8 cellular contexts compared by ENCODE assay signal in the genomic region with DNA sequence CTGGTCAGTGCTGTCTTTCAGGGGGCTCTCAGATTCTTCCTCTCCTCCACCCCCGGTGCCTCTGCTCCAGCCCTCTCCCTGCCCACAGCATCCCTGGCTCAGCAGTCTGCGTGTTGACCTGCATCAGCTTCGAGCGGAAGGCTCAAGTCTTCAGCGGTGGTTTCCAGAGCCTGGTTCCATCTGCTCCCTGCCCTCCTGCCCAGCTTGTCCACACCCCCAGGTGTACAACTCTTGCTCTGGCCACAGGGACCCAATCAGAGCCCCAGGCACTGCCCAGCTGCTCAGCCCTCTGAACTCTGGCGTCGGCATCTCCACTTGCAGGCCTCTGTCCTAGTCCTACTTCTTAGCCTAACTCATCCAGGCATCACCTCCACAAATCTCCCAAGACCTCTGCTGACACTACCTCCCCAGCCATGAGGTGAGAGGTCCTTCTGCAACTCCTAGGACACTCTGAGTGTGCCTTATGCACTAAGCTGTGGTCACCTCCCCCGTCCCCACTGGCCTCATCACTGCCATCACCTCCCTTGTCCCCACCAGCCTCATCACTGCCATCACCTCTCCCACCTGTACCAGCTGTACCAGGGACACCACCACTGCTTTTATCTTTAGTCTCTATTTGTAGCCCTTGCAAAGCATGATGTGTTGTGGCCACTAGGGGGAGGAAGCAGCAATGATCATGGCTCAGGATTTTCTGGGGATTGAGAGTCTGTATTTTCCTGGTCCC.
DNase-seq lines count a peak whose midpoint lies in the region.

No MANE protein-coding gene starts in this region.

- in situ Hi-C loops in SK-MEL-5 (cut with HindIII; ENCODE audit: low pct_unique_long_range_greater_than_20kb, low sequenced_read_pairs): no loop called here
- in situ Hi-C loops in T47D (cut with HindIII; ENCODE audit: low pct_unique_long_range_greater_than_20kb, low sequenced_read_pairs): no loop called here

- DNase-seq in DMS 273 (lab: John Stamatoyannopoulos, UW; ENCODE audit: unreplicated experiment) (peak; percentile 77), DMS 273 treated with DMSO at 0.1 percent for 48 hours (lab: John Stamatoyannopoulos, UW) (no peak), HT1080 (ENCODE audit: low read depth) (peak; percentile 37), SK-MEL-5 (ENCODE audit: low read depth, low spot score) (peak; percentile 70), T47D (ENCODE audit: low read depth in 1 of 2, low spot score in 1 of 2) (peak; percentile 62 to 65), islet precursor cell (peak; percentile 71), NCI-H446 treated with DMSO at 0.1 percent for 48 hours (lab: John Stamatoyannopoulos, UW) (no peak)
- DNase-seq in stimulated activated CD4-positive, alpha-beta T cell treated with anti-CD3 and anti-CD28 coated beads, Interleukin-4, amount 100 ng/mL, for 24 hours: peak; percentile 35

Comparison
In these comparisons a context has a peak if more than half of its experiments do, and no peak if none do; other contexts are left out.
1. DNase-seq: peak in DMS 273 (single experiment), HT1080 (single experiment), SK-MEL-5 (single experiment), T47D (2 of 2), islet precursor cell (single experiment) and stimulated activated CD4-positive, alpha-beta T cell treated with anti-CD3 and anti-CD28 coated beads, Interleukin-4, amount 100 ng/mL, for 24 hours (single experiment); none in DMS 273 treated with DMSO at 0.1 percent for 48 hours (single experiment) and NCI-H446 treated with DMSO at 0.1 percent for 48 hours (single experiment).